12 cellular contexts compared by ENCODE assay signal in the genomic region with DNA sequence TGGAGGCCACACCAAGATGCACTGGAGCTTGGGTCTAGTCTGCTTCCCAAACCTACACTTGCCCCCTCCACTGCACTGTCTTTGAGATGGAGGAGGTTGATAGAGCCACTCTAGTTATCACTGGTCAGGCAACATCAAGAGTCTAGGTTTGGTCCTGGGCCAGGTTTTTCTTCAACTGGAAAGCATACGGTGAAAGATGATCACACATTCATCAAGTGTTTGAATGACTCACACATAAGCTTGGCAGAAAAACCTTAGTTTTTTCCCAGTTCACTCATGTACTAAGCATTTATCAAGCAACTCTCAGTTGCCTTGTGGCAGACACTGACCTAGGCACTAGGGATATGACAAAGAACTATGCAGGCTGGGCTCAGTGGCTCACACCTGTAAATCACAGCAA.
A peak's percentile ranks its signal among the peaks of the same experiment; 100 is the strongest.
DNase-seq lines count a peak whose midpoint lies in the region; ATAC-seq and TF ChIP-seq lines count a peak whose summit lies in the region.
"Had no signal": no experiment of that assay in that cellular context is flagged by ENCODE, and none has a peak within 500 bp of the region (broad histone marks: within the 10 kb centered on the region; RNA-seq: fewer than 3 reads in every experiment).

No MANE protein-coding gene starts in this region.

- H3K27ac ChIP-seq in adrenal gland: no peak overlapping the region
- H3K27ac ChIP-seq in hepatocyte: no peak overlapping the region
- H3K27ac ChIP-seq in colonic mucosa: no peak overlapping the region
- H3K27ac ChIP-seq: right atrium auricular region had no signal

- no peaks in the 10 kb centered on the region for H3K79me2 ChIP-seq in hepatocyte

- no peak overlapping the region for H3K9ac ChIP-seq in colonic mucosa (ENCODE audit: low read depth in 2 of 2, low read length in 2 of 2)

- intact Hi-C loops in adrenal gland (cut with DNase I) (no loop called here), Right ventricle myocardium inferior (cut with DNase I) (no loop called here), colonic mucosa (cut with DNase I) (no loop called here)

- TF ChIP-seq POLR2A in adrenal gland (IDR thresholded peaks at IDR 0.05): no peak

- no peak overlapping the region for H2AFZ ChIP-seq in hepatocyte

- H3K4me1 ChIP-seq in adrenal gland (replicated peaks in 1 of 2) (no peaks in the 10 kb centered on the region), hepatocyte (ENCODE audit: insufficient read depth) (no peaks in the 10 kb centered on the region), colonic mucosa (no peaks in the 10 kb centered on the region)

- no peak overlapping the region for H3K4me3 ChIP-seq in adrenal gland
- H3K4me3 ChIP-seq in hepatocyte: no peak overlapping the region
- no peak overlapping the region for H3K4me3 ChIP-seq in colonic mucosa
- H3K4me3 ChIP-seq: right atrium auricular region had no signal

- DNase-seq in AG20443 (ENCODE audit: low spot score) (peak; percentile 82), HT1080 (ENCODE audit: low read depth) (peak; percentile 93), adrenal gland (peak in 6 of 7 donors; percentile 40 to 74 (median 64)), hepatocyte (ENCODE audit: low spot score) (peak; percentile 41), MV-4-11 (lab: John Stamatoyannopoulos, UW) (no peak), Right ventricle myocardium inferior (ENCODE audit: missing footprints) (no peak), colonic mucosa (no peak)
- no peak for DNase-seq in stimulated activated CD4-positive, alpha-beta T cell treated with anti-CD3 and anti-CD28 coated beads, Interleukin-4, amount 100 ng/mL, for 1 hour
- DNase-seq: DND-41, NCI-H1105, Right ventricle myocardium superior had no signal

- no peak for TF ChIP-seq CTCF in adrenal gland (IDR thresholded peaks at IDR 0.05)
- no peak for TF ChIP-seq CTCF in hepatocyte (IDR thresholded peaks at IDR 0.05; ENCODE audit: poor library complexity)
- no peak for TF ChIP-seq CTCF in colonic mucosa (IDR thresholded peaks at IDR 0.05)

- H3K9me3 ChIP-seq in adrenal gland (replicated peaks in 1 of 3) (no peaks in the 10 kb centered on the region), hepatocyte (ENCODE audit: low read depth) (no peaks in the 10 kb centered on the region), colonic mucosa (no peaks in the 10 kb centered on the region)
- H3K9me3 ChIP-seq: right atrium auricular region had no signal

- H3K36me3 ChIP-seq in adrenal gland (replicated peaks in 1 of 2) (no peaks in the 10 kb centered on the region), hepatocyte (replicated peaks; ENCODE audit: insufficient read depth, low read depth) (no peaks in the 10 kb centered on the region), colonic mucosa (no peaks in the 10 kb centered on the region)

- H3K9me2 ChIP-seq in hepatocyte (replicated peaks; ENCODE audit: insufficient read depth): no peaks in the 10 kb centered on the region

- H4K20me1 ChIP-seq in hepatocyte (ENCODE audit: insufficient read depth, poor library complexity, severe bottlenecking): no peaks in the 10 kb centered on the region

- ATAC-seq in Right ventricle myocardium inferior: no peak

- H3K27me3 ChIP-seq in adrenal gland (no peaks in the 10 kb centered on the region), hepatocyte (no peaks in the 10 kb centered on the region), colonic mucosa (no peaks in the 10 kb centered on the region)
- H3K27me3 ChIP-seq: right atrium auricular region had no signal

- 16 to 20% (median 20%) methylated on average over 1 of the region's 1 CpG for WGBS in adrenal gland, 4 donors
- 89% methylated on average over 1 of the region's 1 CpG for WGBS in hepatocyte (ENCODE audit: low lambda C conversion rate, missing lambda C conversion rate)

- H3K4me2 ChIP-seq in hepatocyte: no peak overlapping the region

Comparison
In these comparisons a context has a peak if more than half of its experiments do, and no peak if none do; other contexts are left out.
1. DNase-seq: peak in AG20443 (single experiment), HT1080 (single experiment), adrenal gland (6 of 7) and hepatocyte (single experiment); none in MV-4-11 (single experiment), stimulated activated CD4-positive, alpha-beta T cell treated with anti-CD3 and anti-CD28 coated beads, Interleukin-4, amount 100 ng/mL, for 1 hour (single experiment), Right ventricle myocardium inferior (single experiment) and colonic mucosa (single experiment).